In the genomic region with DNA sequence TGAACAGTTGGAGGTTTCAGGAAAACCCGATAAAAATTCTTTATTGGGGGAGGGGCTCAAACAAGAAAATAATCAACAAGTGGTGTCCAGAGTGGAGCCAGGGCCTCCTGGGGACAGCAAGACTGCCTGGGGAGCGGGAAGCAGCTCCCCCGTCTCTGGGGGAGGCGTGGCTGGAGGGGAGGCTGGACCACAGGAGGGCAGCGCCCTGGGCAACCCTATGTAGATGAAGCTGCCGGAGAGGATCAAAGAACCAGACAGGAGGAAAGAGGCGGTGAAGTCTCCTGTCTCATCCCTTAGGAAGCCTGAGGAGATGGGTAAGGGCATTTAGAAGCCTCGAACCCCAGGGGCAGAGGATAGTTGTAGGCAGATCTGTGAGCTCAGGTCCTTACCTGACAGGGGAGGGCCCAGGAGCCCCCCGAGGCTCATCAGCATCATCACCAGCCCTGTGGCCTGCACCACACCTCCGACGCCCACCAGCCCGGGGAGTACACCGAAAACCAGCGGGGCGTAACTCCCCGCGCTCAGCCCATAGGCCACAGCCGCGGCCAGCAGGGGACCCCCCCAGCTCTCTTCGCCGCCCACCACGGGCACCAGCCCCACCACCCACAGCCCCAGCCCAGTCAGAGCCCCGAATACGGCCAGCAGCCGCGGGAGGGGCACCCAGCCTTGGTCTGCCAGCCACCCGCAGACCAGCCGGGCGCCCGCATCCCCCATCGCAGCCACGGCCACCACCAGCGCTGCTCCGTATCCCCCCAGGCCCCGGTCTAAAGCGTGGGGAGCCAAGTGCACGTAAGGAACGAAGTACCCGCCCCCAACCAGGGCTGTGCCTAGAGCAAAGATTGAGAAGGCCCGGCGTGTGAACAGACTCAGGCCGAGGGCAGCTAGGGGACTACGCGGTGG, we compare ENCODE assay signal across 10 cellular contexts. TPM values are rescaled to one million over a fixed set of nuclear protein-coding genes. Genes with fewer than 3 reads are reported as not detected.
DNase-seq lines count a peak whose midpoint lies in the region; ATAC-seq and TF ChIP-seq lines count a peak whose summit lies in the region.
"Had no signal": no experiment of that assay in that cellular context is flagged by ENCODE, and none has a peak within 500 bp of the region (broad histone marks: within the 10 kb centered on the region; RNA-seq: fewer than 3 reads in every experiment).

No MANE protein-coding gene starts in this region.

- peak; percentile 48 for DNase-seq in stimulated activated CD4-positive, alpha-beta T cell treated with anti-CD3 and anti-CD28 coated beads, Interleukin-15, amount 100 ng/mL, for 24 hours
- DNase-seq in stimulated activated CD4-positive, alpha-beta T cell treated with anti-CD3 and anti-CD28 coated beads, Interleukin-2, amount 100 ng/mL, for 48 hours: no peak
- DNase-seq in caudate nucleus (lab: John Stamatoyannopoulos, UW): no peak
- no peak for DNase-seq in lower lobe of right lung
- DNase-seq in NOMO-1 treated with dmso at 0.1 percent for 144 hours (lab: John Stamatoyannopoulos, UW; ENCODE audit: unreplicated experiment): no peak
- DNase-seq: PC-3 had no signal

- TF ChIP-seq CTCF in lower lobe of right lung (IDR thresholded peaks at IDR 0.05): no peak

- H3K4me1 ChIP-seq in lower lobe of right lung: peaks cover 31% of the 10 kb centered on the region
- peaks cover 2% of the 10 kb centered on the region for H3K4me1 ChIP-seq in urinary bladder (ENCODE audit: insufficient read depth)

- no peaks in the 10 kb centered on the region for H3K9me3 ChIP-seq in lower lobe of right lung

- H3K27ac ChIP-seq in caudate nucleus (ENCODE audit: low read depth, low read length): peak overlapping the region; percentile 36
- H3K27ac ChIP-seq in lower lobe of right lung: no peak overlapping the region
- no peak overlapping the region for H3K27ac ChIP-seq in urinary bladder (ENCODE audit: low read depth)

- H3K27me3 ChIP-seq in lower lobe of right lung (ENCODE audit: low read depth): peaks cover 28% of the 10 kb centered on the region

- H3K4me3 ChIP-seq in lower lobe of right lung: peak overlapping the region; percentile 58
- peak overlapping the region; percentile 21 for H3K4me3 ChIP-seq in urinary bladder (ENCODE audit: low read depth, low read length)

- ATAC-seq in lower lobe of right lung (peak in 1 of 2 donors; percentile 1), GM18861 (IDR thresholded peaks at IDR 0.05; ENCODE audit: unreplicated experiment) (no peak), GM21526 (IDR thresholded peaks at IDR 0.05; ENCODE audit: low FRiP score, unreplicated experiment) (no peak)
- ATAC-seq: PC-3 had no signal

- WGBS in urinary bladder: 33% methylated on average over 44 of the region's 44 CpGs

- intact Hi-C loops in lower lobe of right lung (cut with DNase I): no loop called here

- H3K36me3 ChIP-seq in lower lobe of right lung: no peaks in the 10 kb centered on the region
- no peaks in the 10 kb centered on the region for H3K36me3 ChIP-seq in urinary bladder (ENCODE audit: insufficient read depth)

RNA-seq across cellular contexts. Expression of gene SLC16A11, which starts 2.0 kb away (rescaled TPM):
- total RNA-seq in lower lobe of right lung: 7.7 TPM
- total RNA-seq in urinary bladder: not detected
- 1.5 TPM for polyA plus RNA-seq in urinary bladder
- total RNA-seq: HT1080, PC-3 had no signal

RNA-seq across cellular contexts. Expression of gene SLC16A13, which starts 6.0 kb away (rescaled TPM):
- total RNA-seq in lower lobe of right lung: 9.9 TPM
- 0.37 TPM for total RNA-seq in urinary bladder
- polyA plus RNA-seq in urinary bladder: 1.5 TPM

RNA-seq across cellular contexts. Expression of gene BCL6B, which starts 19.0 kb away (rescaled TPM):
- total RNA-seq in lower lobe of right lung: 13.4 TPM
- 12.5 TPM for total RNA-seq in urinary bladder
- polyA plus RNA-seq in urinary bladder: 9.9 TPM
- total RNA-seq: HT1080, PC-3 had no signal

RNA-seq across cellular contexts. Expression of gene RNASEK, which starts 29.4 kb away (rescaled TPM):
- total RNA-seq in lower lobe of right lung (300 TPM), urinary bladder (32.9 TPM)
- polyA plus RNA-seq in urinary bladder: 305 TPM

RNA-seq across cellular contexts. Expression of gene CLEC10A, which starts 38.2 kb away (rescaled TPM):
- total RNA-seq in lower lobe of right lung: 7.7 TPM
- 5.0 TPM for total RNA-seq in urinary bladder
- 18.8 TPM for polyA plus RNA-seq in urinary bladder
- total RNA-seq: HT1080, PC-3 had no signal
